Comparison of ENCODE assay signal across 19 cellular contexts in the genomic region with DNA sequence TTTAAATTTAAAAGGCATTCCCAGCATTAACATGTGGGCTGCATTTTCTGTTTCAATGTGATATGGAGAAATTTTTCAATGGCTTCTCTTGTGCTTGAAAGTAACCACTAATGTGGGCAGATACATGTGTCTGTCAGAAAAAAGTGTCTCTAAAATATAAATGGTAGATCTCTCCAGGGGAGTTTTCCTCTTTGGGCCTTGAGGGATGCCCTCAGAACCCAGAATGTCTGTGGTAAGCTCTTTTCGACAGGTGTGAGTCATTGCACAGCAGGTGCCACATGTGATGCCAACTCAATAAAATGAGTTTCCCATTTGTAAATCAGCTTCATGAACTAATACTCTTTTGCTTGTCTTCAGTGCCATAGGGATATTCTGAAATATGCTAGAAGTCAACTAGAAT.
DNase-seq lines count a peak whose midpoint lies in the region; ATAC-seq, FAIRE-seq and TF ChIP-seq lines count a peak whose summit lies in the region.
"Had no signal": no experiment of that assay in that cellular context is flagged by ENCODE, and none has a peak within 500 bp of the region (broad histone marks: within the 10 kb centered on the region; RNA-seq: fewer than 3 reads in every experiment).

No MANE protein-coding gene starts in this region.

- POLR2A ChIA-PET in T-cell (lab: Charles Lee): no interaction called here

- peaks cover 0 to 12% (median 4%) of the 10 kb centered on the region in 3 donors for H3K9me3 Mint-ChIP-seq in T-cell

- FAIRE-seq in RCC 7860 (lab: Jason Lieb, UNC): peak; percentile 40
- FAIRE-seq: GM18507, TTC549 had no signal

- H3K4me3 Mint-ChIP-seq in T-cell: no peak overlapping the region
- H3K4me3 Mint-ChIP-seq: CD4-positive, CD25-positive, alpha-beta regulatory T cell had no signal

- CTCF ChIA-PET in T-cell (lab: Charles Lee): no interaction called here

- no peaks in the 10 kb centered on the region for H3K36me3 Mint-ChIP-seq in T-cell
- H3K36me3 Mint-ChIP-seq: CD4-positive, CD25-positive, alpha-beta regulatory T cell had no signal

- H3K4me1 Mint-ChIP-seq in T-cell: no peaks in the 10 kb centered on the region
- H3K4me1 Mint-ChIP-seq: CD4-positive, CD25-positive, alpha-beta regulatory T cell had no signal

- TF ChIP-seq EP300 in Ishikawa (IDR thresholded peaks at IDR 0.05; ENCODE audit: borderline replicate concordance): peak; percentile 84

- peak; percentile 18 for DNase-seq in DMS 273 (lab: John Stamatoyannopoulos, UW; ENCODE audit: unreplicated experiment)
- no peak for DNase-seq in DMS 273 treated with DMSO at 0.1 percent for 48 hours (lab: John Stamatoyannopoulos, UW)
- no peak for DNase-seq in RCC 7860 (ENCODE audit: low spot score)
- peak; percentile 18 for DNase-seq in iris pigment epithelial cell (ENCODE audit: low read depth)
- DNase-seq in inferior parietal cortex (ENCODE audit: extremely low spot score): no peak
- DNase-seq in HuH-7.5 (ENCODE audit: low spot score): no peak
- no peak for DNase-seq in T-cell
- DNase-seq: activated CD8-positive, alpha-beta memory T cell treated with anti-CD3 and anti-CD28 coated beads for 24 hours; activated effector memory CD4-positive, alpha-beta T cell treated with anti-CD3 and anti-CD28 coated beads, Interleukin-2, amount 50 U/mL, for 16 hours; body of pancreas; CD4-positive, CD25-positive, alpha-beta regulatory T cell; GM23248; NCI-H526 treated with DMSO at 0.1 percent for 48 hours; sigmoid colon; stimulated activated naive CD4-positive, alpha-beta T cell treated with Interleukin-2 at 50 U/mL for 16 hours had no signal

- H3K27ac Mint-ChIP-seq in T-cell: no peak overlapping the region
- H3K27ac Mint-ChIP-seq: CD4-positive, CD25-positive, alpha-beta regulatory T cell had no signal

- no peaks in the 10 kb centered on the region for H3K27me3 Mint-ChIP-seq in T-cell
- H3K27me3 Mint-ChIP-seq: CD4-positive, CD25-positive, alpha-beta regulatory T cell had no signal

- TF ChIP-seq RAD21 in Ishikawa (IDR thresholded peaks at IDR 0.05; ENCODE audit: low read depth): no peak

- no peak for ATAC-seq in T-cell (replicated peaks in 1 of 4)
- ATAC-seq: body of pancreas, Right ventricle myocardium inferior had no signal

TF ChIP-seq in Ishikawa, 13 proteins besides CTCF, POLR2A, EP300 and RAD21:
- no peak for TF ChIP-seq CREB1 (IDR thresholded peaks at IDR 0.05; ENCODE audit: low read depth)
- TF ChIP-seq, protein P1, sequence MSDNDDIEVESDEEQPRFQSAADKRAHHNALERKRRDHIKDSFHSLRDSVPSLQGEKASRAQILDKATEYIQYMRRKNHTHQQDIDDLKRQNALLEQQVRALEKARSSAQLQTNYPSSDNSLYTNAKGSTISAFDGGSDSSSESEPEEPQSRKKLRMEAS (IDR thresholded peaks at IDR 0.05): peak; percentile 68
- peak; percentile 82 for TF ChIP-seq TEAD4 (IDR thresholded peaks at IDR 0.05)
- TF ChIP-seq TCF12 (IDR thresholded peaks at IDR 0.05; ENCODE audit: low read depth): peak; percentile 83
- TF ChIP-seq YY1 (IDR thresholded peaks at IDR 0.05; ENCODE audit: low read depth): no peak
- TF ChIP-seq FOXM1 (IDR thresholded peaks at IDR 0.05; ENCODE audit: borderline replicate concordance, low read depth): peak; percentile 61; the same call in 1 of the 2 replicates
- TF ChIP-seq, protein P2, sequence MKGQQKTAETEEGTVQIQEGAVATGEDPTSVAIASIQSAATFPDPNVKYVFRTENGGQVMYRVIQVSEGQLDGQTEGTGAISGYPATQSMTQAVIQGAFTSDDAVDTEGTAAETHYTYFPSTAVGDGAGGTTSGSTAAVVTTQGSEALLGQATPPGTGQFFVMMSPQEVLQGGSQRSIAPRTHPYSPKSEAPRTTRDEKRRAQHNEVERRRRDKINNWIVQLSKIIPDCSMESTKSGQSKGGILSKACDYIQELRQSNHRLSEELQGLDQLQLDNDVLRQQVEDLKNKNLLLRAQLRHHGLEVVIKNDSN (IDR thresholded peaks at IDR 0.05): peak; percentile 56; the same call in 1 of the 2 replicates
- TF ChIP-seq CEBPB (IDR thresholded peaks at IDR 0.05): 0 out of 2 replicates have a peak, but pooled peaks have one; percentile 35
- peak; percentile 94 for TF ChIP-seq NFIC (IDR thresholded peaks at IDR 0.05)

Comparison
In these comparisons a context has a peak if more than half of its experiments do, and no peak if none do; other contexts are left out.
1. DNase-seq: peak in DMS 273 (single experiment) and iris pigment epithelial cell (single experiment); none in DMS 273 treated with DMSO at 0.1 percent for 48 hours (single experiment), RCC 7860 (single experiment), inferior parietal cortex (single experiment), HuH-7.5 (single experiment) and T-cell (0 of 34).